In genomic region chr14:64720190-64720589, GRCh38 we compare ENCODE assay signal across 7 cellular contexts. TPM values are rescaled to one million over a fixed set of nuclear protein-coding genes. Genes with fewer than 3 reads are reported as not detected.
DNase-seq lines count a peak whose midpoint lies in the region; ATAC-seq lines count a peak whose summit lies in the region.

No MANE protein-coding gene starts in this region.

- CTCF ChIA-PET in T-cell (lab: Charles Lee), result interaction anchor here in 1 of 2 donors (0.5 kb wide), 1 partner anchor 437 kb away, joined by 4 read pairs; no protein-coding TSS in a partner anchor

- H3K27ac ChIP-seq in temporal lobe (ENCODE audit: low read depth, low read length), result peak overlapping the region; percentile 91

- no peak overlapping the region for H3K4me3 Mint-ChIP-seq in T-cell

- peaks cover 63 to 98% (median 85%) of the 10 kb centered on the region in 3 donors for H3K4me1 Mint-ChIP-seq in T-cell

- DNase-seq in HPDE6-E6E7 (ENCODE audit: extremely low spot score), result peak; percentile 91
- no peak for DNase-seq in T-cell
- DNase-seq in iris pigment epithelial cell (ENCODE audit: low read depth), result peak; percentile 95
- DNase-seq in activated CD8-positive, alpha-beta memory T cell treated with anti-CD3 and anti-CD28 coated beads for 24 hours, result no peak

- peak overlapping the region; percentile 94 to 96 for H3K27ac Mint-ChIP-seq in T-cell

- no peaks in the 10 kb centered on the region for H3K36me3 Mint-ChIP-seq in T-cell

- H3K27me3 Mint-ChIP-seq in T-cell, result no peaks in the 10 kb centered on the region

- POLR2A ChIA-PET in T-cell (lab: Charles Lee), result no interaction called here

- no peaks in the 10 kb centered on the region for H3K9me3 Mint-ChIP-seq in T-cell

- ATAC-seq in T-cell (replicated peaks in 1 of 4) (no peak), GM19351 (IDR thresholded peaks at IDR 0.05; ENCODE audit: unreplicated experiment) (no peak), HG02763 (IDR thresholded peaks at IDR 0.05; ENCODE audit: unreplicated experiment) (no peak)

RNA-seq across cellular contexts. Expression of gene PLEKHG3, which starts 16.0 kb away (rescaled TPM):
- total RNA-seq in T-cell (10 to 100 TPM; 12.4 to 58.2 (median 27.3) TPM), temporal lobe (7.1 TPM)

Comparison
In these comparisons a context has a peak if more than half of its experiments do, and no peak if none do; other contexts are left out.
1. DNase-seq: peak in HPDE6-E6E7 (single experiment) and iris pigment epithelial cell (single experiment); none in T-cell (0 of 34) and activated CD8-positive, alpha-beta memory T cell treated with anti-CD3 and anti-CD28 coated beads for 24 hours (single experiment).